In the genomic region with DNA sequence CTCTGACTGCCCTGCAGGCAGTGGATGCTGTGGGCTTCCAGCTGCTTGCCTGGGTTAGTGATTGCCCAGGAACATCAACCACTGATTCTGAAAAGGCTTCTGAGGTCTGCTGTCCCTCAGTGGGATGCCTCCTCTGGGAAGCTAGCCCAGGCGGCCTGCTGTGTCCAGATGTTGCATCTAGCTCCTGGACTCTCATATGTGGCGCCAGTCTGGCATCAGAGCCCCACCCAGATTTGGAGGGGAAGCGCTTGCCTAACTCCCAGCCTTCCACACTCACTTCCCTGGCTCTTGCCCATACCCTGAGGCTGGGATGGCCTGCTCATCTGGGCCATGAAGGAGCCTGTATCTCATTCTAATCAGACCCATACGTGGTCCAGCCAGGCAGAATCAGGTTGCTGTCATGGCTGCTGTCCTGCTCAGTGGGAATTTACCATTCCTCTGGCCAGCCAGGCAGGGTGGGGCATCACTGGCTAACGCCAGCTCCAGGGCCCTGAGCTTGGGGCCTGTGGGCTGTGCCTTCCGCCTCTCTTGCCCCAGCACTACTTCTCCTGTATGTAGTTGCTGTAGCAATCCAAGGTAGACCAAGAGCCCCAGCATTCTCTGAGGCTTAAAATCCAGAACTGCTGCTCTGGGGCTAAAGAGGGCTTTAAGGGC, we compare ENCODE assay signal across 12 cellular contexts. TPM values are rescaled to one million over a fixed set of nuclear protein-coding genes. Genes with fewer than 3 reads are reported as not detected.
DNase-seq lines count a peak whose midpoint lies in the region; ATAC-seq and TF ChIP-seq lines count a peak whose summit lies in the region.
"Had no signal": no experiment of that assay in that cellular context is flagged by ENCODE, and none has a peak within 500 bp of the region (broad histone marks: within the 10 kb centered on the region; RNA-seq: fewer than 3 reads in every experiment).

No MANE protein-coding gene starts in this region.

- no peaks in the 10 kb centered on the region for H3K9me3 Mint-ChIP-seq in T-helper 2 cell treated with Interferon-gamma antibody and Interleukin-4, amounts not matched to agents 5 μg/mL and 100 μg/mL, for 36 hours

- H3K27me3 Mint-ChIP-seq in T-helper 2 cell treated with Interferon-gamma antibody and Interleukin-4, amounts not matched to agents 5 μg/mL and 100 μg/mL, for 36 hours (ENCODE audit: low read depth), result no peaks in the 10 kb centered on the region

- H3K27ac ChIP-seq in substantia nigra (ENCODE audit: low read depth, low read length, poor library complexity, severe bottlenecking), result peak overlapping the region; percentile 16
- H3K27ac ChIP-seq: ovary had no signal

- peak overlapping the region; percentile 26 for H3K27ac Mint-ChIP-seq in T-helper 2 cell treated with Interferon-gamma antibody and Interleukin-4, amounts not matched to agents 5 μg/mL and 100 μg/mL, for 36 hours

- intact Hi-C loops in left cardiac atrium (cut with DNase I), result loop anchor here (5.0 to 10.0 kb wide), 2 partner anchors 60 to 122 kb away; no protein-coding TSS in a partner anchor

- DNase-seq in T-helper 2 cell treated with Interferon-gamma antibody and Interleukin-4, amounts not matched to agents 5 μg/mL and 100 μg/mL, for 36 hours (ENCODE audit: low spot score), result no peak
- DNase-seq in T-helper 2 cell (no peak), astrocyte of the spinal cord (ENCODE audit: low read depth, low spot score) (peak; percentile 63), left cardiac atrium (peak; percentile 68), substantia nigra (lab: John Stamatoyannopoulos, UW) (no peak), HUDEP-2 (lab: John Stamatoyannopoulos, UW; ENCODE audit: unreplicated experiment in 76 of 76) (no peak)
- DNase-seq in activated effector memory CD4-positive, alpha-beta T cell treated with Interleukin-2 at 50 U/mL for 16 hours, result no peak
- DNase-seq: erythroblast, GOT3, NCI-H526, ovary had no signal

- H3K4me1 Mint-ChIP-seq in T-helper 2 cell treated with Interferon-gamma antibody and Interleukin-4, amounts not matched to agents 5 μg/mL and 100 μg/mL, for 36 hours (ENCODE audit: low read depth), result peaks cover 46% of the 10 kb centered on the region

- ATAC-seq in left cardiac atrium, result peak in 1 of 2 donors; percentile 21
- ATAC-seq in HG02642 (IDR thresholded peaks at IDR 0.05; ENCODE audit: poor library complexity, unreplicated experiment), result no peak

- H3K36me3 Mint-ChIP-seq in T-helper 2 cell treated with Interferon-gamma antibody and Interleukin-4, amounts not matched to agents 5 μg/mL and 100 μg/mL, for 36 hours (ENCODE audit: low read depth), result peaks cover 68% of the 10 kb centered on the region

- in situ Hi-C loops in astrocyte of the spinal cord (cut with HindIII; ENCODE audit: low sequenced_read_pairs), result loop anchor here (25.0 kb wide), 1 partner anchor 127 kb away; no protein-coding TSS in a partner anchor

- no peak for TF ChIP-seq CTCF in astrocyte of the spinal cord (IDR thresholded peaks at IDR 0.05; ENCODE audit: low read depth, low read length)

- peak overlapping the region; percentile 37 for H3K4me3 Mint-ChIP-seq in T-helper 2 cell treated with Interferon-gamma antibody and Interleukin-4, amounts not matched to agents 5 μg/mL and 100 μg/mL, for 36 hours

- no peak overlapping the region for H3K4me3 ChIP-seq in astrocyte of the spinal cord (ENCODE audit: low read depth, low read length)
- H3K4me3 ChIP-seq: ovary had no signal

RNA-seq across cellular contexts. Expression of gene CSF1, which starts 4.1 kb away (rescaled TPM):
- 10 to 100 TPM; 30.8 to 44.1 TPM for total RNA-seq in left cardiac atrium

Comparison
In these comparisons a context has a peak if more than half of its experiments do, and no peak if none do; other contexts are left out.
1. DNase-seq: peak in astrocyte of the spinal cord (single experiment) and left cardiac atrium (single experiment); none in T-helper 2 cell treated with Interferon-gamma antibody and Interleukin-4, amounts not matched to agents 5 μg/mL and 100 μg/mL, for 36 hours (single experiment), T-helper 2 cell (0 of 5), substantia nigra (0 of 49), HUDEP-2 (0 of 76) and activated effector memory CD4-positive, alpha-beta T cell treated with Interleukin-2 at 50 U/mL for 16 hours (single experiment).